ENCODE assay signal across 16 cellular contexts in the genomic region with DNA sequence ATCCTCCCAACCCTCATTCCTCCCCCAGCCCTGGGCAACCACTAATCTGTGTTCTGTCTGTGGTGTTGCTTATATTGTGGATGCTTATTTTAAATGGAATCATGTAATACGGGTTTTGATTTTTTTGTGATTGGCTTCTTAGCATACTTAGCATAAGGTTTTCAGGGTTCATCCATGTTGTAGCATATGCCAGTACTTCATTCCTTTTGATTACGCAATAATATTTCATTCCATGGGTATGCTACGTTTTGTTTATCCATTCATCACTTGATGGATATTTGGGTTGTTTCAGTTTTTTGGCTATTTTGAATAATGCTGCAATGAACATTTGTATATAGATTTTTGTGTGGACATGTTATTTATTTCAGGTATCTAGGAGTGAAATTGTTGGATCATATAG.
"Had no signal": no experiment of that assay in that cellular context is flagged by ENCODE, and none has a peak within 500 bp of the region (broad histone marks: within the 10 kb centered on the region; RNA-seq: fewer than 3 reads in every experiment).

No MANE protein-coding gene starts in this region.

- H3K9me3 ChIP-seq: heart right ventricle, left ventricle myocardium inferior, ovary, upper lobe of right lung had no signal

- H3K27me3 ChIP-seq: heart right ventricle, ovary, upper lobe of right lung had no signal

- H3K4me3 ChIP-seq: heart right ventricle, left ventricle myocardium inferior, ovary, upper lobe of right lung had no signal

- H3K36me3 ChIP-seq: left ventricle myocardium inferior, ovary, upper lobe of right lung had no signal

- H3K27ac ChIP-seq: left ventricle myocardium inferior, upper lobe of right lung had no signal

- DNase-seq: activated CD4-positive, alpha-beta memory T cell treated with anti-CD3 and anti-CD28 coated beads for 36 hours; activated CD4-positive, CD25-positive, alpha-beta regulatory T cell treated with anti-CD3 and anti-CD28 coated beads, Interleukin-2, amount 50 U/mL, for 72 hours; activated gamma-delta T cell treated with Interleukin-2 at 50 U/mL for 16 hours; activated naive CD8-positive, alpha-beta T cell treated with anti-CD3 and anti-CD28 coated beads, Interleukin-2, amount 50 U/mL, for 24 hours; activated T-cell treated with anti-CD3 and anti-CD28 coated beads, Interleukin-2, amount 50 U/mL, for 48 hours; dermis blood vessel endothelial cell; erythroblast; heart right ventricle; left ventricle myocardium inferior; ovary; stimulated activated CD4-positive, alpha-beta T cell treated with anti-CD3 and anti-CD28 coated beads, Interleukin-15, amount 100 ng/mL, for 24 hours; stimulated activated CD4-positive, alpha-beta T cell treated with anti-CD3 and anti-CD28 coated beads, Interleukin-4, amount 100 ng/mL, for 24 hours; SW 1271; upper lobe of right lung had no signal

- FAIRE-seq: frontal cortex, keratinocyte had no signal
